10 cellular contexts compared by ENCODE assay signal in genomic region chr6:37024665-37025337, GRCh38. TPM values are rescaled to one million over a fixed set of nuclear protein-coding genes. Genes with fewer than 3 reads are reported as not detected.
DNase-seq lines count a peak whose midpoint lies in the region; ATAC-seq lines count a peak whose summit lies in the region.
"Had no signal": no experiment of that assay in that cellular context is flagged by ENCODE, and none has a peak within 500 bp of the region (broad histone marks: within the 10 kb centered on the region; RNA-seq: fewer than 3 reads in every experiment).

No MANE protein-coding gene starts in this region.

- H3K4me3 Mint-ChIP-seq in activated CD8-positive, alpha-beta T cell treated with anti-CD3 and anti-CD28 coated beads, Interleukin-2, amount 10 ng/mL, durations not matched to agents 7 days and 5 days = no peak overlapping the region

- CTCF ChIA-PET in activated CD8-positive, alpha-beta T cell treated with anti-CD3 and anti-CD28 coated beads, Interleukin-2, amount 10 ng/mL, durations not matched to agents 7 days and 5 days (lab: Charles Lee) = interaction anchor here (0.7 to 20.0 kb wide), 6 partner anchors 9 to 183 kb away, joined by 3 to 769 read pairs (median 256); partner anchors contain the start of gene PIM1

- H3K4me1 Mint-ChIP-seq in activated CD8-positive, alpha-beta T cell treated with anti-CD3 and anti-CD28 coated beads, Interleukin-2, amount 10 ng/mL, durations not matched to agents 7 days and 5 days (ENCODE audit: low read depth) = peaks cover 92% of the 10 kb centered on the region

- H3K36me3 Mint-ChIP-seq in activated CD8-positive, alpha-beta T cell treated with anti-CD3 and anti-CD28 coated beads, Interleukin-2, amount 10 ng/mL, durations not matched to agents 7 days and 5 days (ENCODE audit: low read depth) = peaks cover 22% of the 10 kb centered on the region

- POLR2A ChIA-PET in activated CD8-positive, alpha-beta T cell treated with anti-CD3 and anti-CD28 coated beads, Interleukin-2, amount 10 ng/mL, durations not matched to agents 7 days and 5 days (lab: Charles Lee) = interaction anchor here (0.9 to 15.0 kb wide), 7 partner anchors 9 to 184 kb away, joined by 3 to 330 read pairs (median 3); partner anchors contain the start of genes FGD2 and PIM1

- intact Hi-C loops in left ventricle myocardium superior (cut with micrococcal nuclease) = loop anchor here (10.0 kb wide), 1 partner anchor 190 kb away; no protein-coding TSS in a partner anchor

- peak overlapping the region; percentile 84 for H3K27ac Mint-ChIP-seq in activated CD8-positive, alpha-beta T cell treated with anti-CD3 and anti-CD28 coated beads, Interleukin-2, amount 10 ng/mL, durations not matched to agents 7 days and 5 days

- H3K27me3 Mint-ChIP-seq in activated CD8-positive, alpha-beta T cell treated with anti-CD3 and anti-CD28 coated beads, Interleukin-2, amount 10 ng/mL, durations not matched to agents 7 days and 5 days (ENCODE audit: low read depth) = no peaks in the 10 kb centered on the region

- peak; percentile 75 for DNase-seq in activated CD8-positive, alpha-beta memory T cell treated with anti-CD3 and anti-CD28 coated beads for 24 hours
- DNase-seq in activated CD8-positive, alpha-beta memory T cell treated with anti-CD3 and anti-CD28 coated beads, Interleukin-2, amount 50 U/mL, for 4 hours = no peak
- no peak for DNase-seq in activated CD8-positive, alpha-beta T cell treated with anti-CD3 and anti-CD28 coated beads, Interleukin-2, amount 10 ng/mL, durations not matched to agents 7 days and 5 days
- DNase-seq in kidney glomerular epithelial cell (lab: John Stamatoyannopoulos, UW) = peak; percentile 57
- peak; percentile 75 for DNase-seq in ureter (ENCODE audit: low spot score)
- no peak for DNase-seq in cerebellar nuclear complex (lab: John Stamatoyannopoulos, UW)
- DNase-seq in left ventricle myocardium superior = no peak
- DNase-seq: BE2C; effector CD4-positive, alpha-beta T cell had no signal

- no peak for ATAC-seq in activated CD8-positive, alpha-beta T cell treated with anti-CD3 and anti-CD28 coated beads, Interleukin-2, amount 10 ng/mL, durations not matched to agents 7 days and 5 days
- no peak for ATAC-seq in left ventricle myocardium superior
- no peak for ATAC-seq in HG03095 (IDR thresholded peaks at IDR 0.05; ENCODE audit: unreplicated experiment)

- H3K9me3 Mint-ChIP-seq in activated CD8-positive, alpha-beta T cell treated with anti-CD3 and anti-CD28 coated beads, Interleukin-2, amount 10 ng/mL, durations not matched to agents 7 days and 5 days (ENCODE audit: insufficient read depth) = no peaks in the 10 kb centered on the region

RNA-seq across cellular contexts. Expression of gene FGD2, which starts 19.3 kb away (rescaled TPM):
- total RNA-seq in activated CD8-positive, alpha-beta T cell treated with anti-CD3 and anti-CD28 coated beads, Interleukin-2, amount 10 ng/mL, durations not matched to agents 7 days and 5 days = 10 to 100 TPM; 10.1 to 12.1 TPM
- total RNA-seq in ureter (32.0 TPM), left ventricle myocardium superior (8.0 TPM)

RNA-seq across cellular contexts. Expression of gene MTCH1, which starts 38.8 kb away (rescaled TPM):
- total RNA-seq in activated CD8-positive, alpha-beta T cell treated with anti-CD3 and anti-CD28 coated beads, Interleukin-2, amount 10 ng/mL, durations not matched to agents 7 days and 5 days = 100 to 1,000 TPM; 117 to 122 TPM
- total RNA-seq in ureter (170 TPM), left ventricle myocardium superior (216 TPM)

Comparison
In these comparisons a context has a peak if more than half of its experiments do, and no peak if none do; other contexts are left out.
1. DNase-seq: peak in activated CD8-positive, alpha-beta memory T cell treated with anti-CD3 and anti-CD28 coated beads for 24 hours (single experiment), kidney glomerular epithelial cell (single experiment) and ureter (single experiment); none in activated CD8-positive, alpha-beta memory T cell treated with anti-CD3 and anti-CD28 coated beads, Interleukin-2, amount 50 U/mL, for 4 hours (single experiment), activated CD8-positive, alpha-beta T cell treated with anti-CD3 and anti-CD28 coated beads, Interleukin-2, amount 10 ng/mL, durations not matched to agents 7 days and 5 days (single experiment), cerebellar nuclear complex (0 of 2) and left ventricle myocardium superior (single experiment).